In the genomic region with DNA sequence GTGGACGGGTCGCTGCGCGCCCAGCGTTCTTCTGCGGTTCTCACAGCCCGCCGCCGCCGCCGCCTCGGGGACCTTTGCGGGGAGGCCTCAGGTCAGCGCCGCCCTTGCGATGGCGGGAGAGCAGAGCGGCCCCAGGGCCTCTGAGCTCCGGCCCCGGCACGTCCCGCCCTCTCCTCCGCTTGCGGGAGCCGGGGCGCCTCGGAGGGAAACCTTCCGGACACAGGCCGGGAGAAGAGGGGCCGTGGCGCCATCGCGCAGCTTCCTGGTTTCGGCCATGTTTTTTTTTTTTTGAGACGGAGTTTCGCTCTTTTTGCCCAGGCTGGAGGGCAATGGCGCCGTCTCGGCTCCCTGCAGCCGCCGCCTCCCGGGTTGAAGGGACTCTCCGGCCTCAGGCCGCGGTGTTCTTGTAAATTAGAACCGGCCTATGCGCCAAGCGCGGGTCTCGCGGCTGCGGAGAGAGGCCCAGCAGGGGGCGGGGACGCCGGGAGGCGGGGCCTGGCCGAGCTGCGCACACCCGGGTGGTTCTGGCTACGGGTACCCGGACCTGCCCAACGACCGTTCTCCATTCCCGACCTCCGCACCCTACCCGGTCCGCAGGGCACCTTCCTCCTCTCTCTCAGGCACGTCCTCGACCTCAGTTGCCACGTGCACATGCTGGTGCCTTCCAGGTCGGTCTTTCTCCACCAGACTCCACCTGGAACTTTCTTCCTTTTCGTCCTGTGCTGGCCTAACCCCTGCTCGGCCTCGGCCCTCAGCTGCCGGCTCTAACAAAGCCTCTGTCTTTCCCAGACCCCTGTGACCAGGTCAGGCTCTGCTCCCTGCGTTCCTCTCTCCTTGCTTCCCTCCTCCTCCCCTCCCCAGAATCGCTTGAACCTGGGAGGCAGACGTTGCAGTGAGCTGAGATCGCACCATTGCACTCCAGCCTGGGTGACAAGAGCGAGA, we compare ENCODE assay signal across 1 cellular context.
TF ChIP-seq lines count a peak whose summit lies in the region.

No MANE protein-coding gene starts in this region.

TF ChIP-seq in K562, 482 proteins besides CTCF, POLR2A, EP300 and RAD21 (continued from another document):
- TF ChIP-seq, protein P1, sequence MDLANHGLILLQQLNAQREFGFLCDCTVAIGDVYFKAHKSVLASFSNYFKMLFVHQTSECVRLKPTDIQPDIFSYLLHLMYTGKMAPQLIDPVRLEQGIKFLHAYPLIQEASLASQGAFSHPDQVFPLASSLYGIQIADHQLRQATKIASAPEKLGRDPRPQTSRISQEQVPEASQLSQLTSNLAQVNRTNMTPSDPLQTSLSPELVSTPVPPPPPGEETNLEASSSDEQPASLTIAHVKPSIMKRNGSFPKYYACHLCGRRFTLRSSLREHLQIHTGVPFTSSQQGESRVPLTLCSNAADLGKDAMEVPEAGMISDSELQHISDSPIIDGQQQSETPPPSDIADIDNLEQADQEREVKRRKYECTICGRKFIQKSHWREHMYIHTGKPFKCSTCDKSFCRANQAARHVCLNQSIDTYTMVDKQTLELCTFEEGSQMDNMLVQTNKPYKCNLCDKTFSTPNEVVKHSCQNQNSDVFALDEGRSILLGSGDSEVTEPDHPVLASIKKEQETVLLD (IDR thresholded peaks at IDR 0.05) = no peak
- TF ChIP-seq PHTF2 (CRISPR knock-in tag; IDR thresholded peaks at IDR 0.05) (no peak), CSDE1 (IDR thresholded peaks at IDR 0.05) (no peak), ZNF431 (CRISPR knock-in tag; IDR thresholded peaks at IDR 0.05) (0 out of 2 replicates have a peak, but pooled peaks have one; percentile 43), ELF1 (tag; IDR thresholded peaks at IDR 0.05) (peak; percentile 89), MTA3 (IDR thresholded peaks at IDR 0.05; ENCODE audit: borderline replicate concordance) (peak; percentile 61; the same call in 1 of the 2 replicates), ZNF324 (CRISPR knock-in tag; IDR thresholded peaks at IDR 0.05) (no peak), TGIF2 (CRISPR knock-in tag; IDR thresholded peaks at IDR 0.05) (peak; percentile 90)
- TF ChIP-seq, protein P2, sequence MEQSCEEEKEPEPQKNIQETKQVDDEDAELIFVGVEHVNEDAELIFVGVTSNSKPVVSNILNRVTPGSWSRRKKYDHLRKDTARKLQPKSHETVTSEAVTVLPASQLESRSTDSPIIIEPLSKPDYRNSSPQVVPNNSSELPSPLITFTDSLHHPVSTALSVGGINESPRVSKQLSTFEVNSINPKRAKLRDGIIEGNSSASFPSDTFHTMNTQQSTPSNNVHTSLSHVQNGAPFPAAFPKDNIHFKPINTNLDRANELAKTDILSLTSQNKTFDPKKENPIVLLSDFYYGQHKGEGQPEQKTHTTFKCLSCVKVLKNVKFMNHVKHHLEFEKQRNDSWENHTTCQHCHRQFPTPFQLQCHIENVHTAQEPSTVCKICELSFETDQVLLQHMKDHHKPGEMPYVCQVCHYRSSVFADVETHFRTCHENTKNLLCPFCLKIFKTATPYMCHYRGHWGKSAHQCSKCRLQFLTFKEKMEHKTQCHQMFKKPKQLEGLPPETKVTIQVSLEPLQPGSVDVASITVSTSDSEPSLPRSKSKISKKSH (CRISPR knock-in tag; IDR thresholded peaks at IDR 0.05) = no peak
- TF ChIP-seq, protein P3, sequence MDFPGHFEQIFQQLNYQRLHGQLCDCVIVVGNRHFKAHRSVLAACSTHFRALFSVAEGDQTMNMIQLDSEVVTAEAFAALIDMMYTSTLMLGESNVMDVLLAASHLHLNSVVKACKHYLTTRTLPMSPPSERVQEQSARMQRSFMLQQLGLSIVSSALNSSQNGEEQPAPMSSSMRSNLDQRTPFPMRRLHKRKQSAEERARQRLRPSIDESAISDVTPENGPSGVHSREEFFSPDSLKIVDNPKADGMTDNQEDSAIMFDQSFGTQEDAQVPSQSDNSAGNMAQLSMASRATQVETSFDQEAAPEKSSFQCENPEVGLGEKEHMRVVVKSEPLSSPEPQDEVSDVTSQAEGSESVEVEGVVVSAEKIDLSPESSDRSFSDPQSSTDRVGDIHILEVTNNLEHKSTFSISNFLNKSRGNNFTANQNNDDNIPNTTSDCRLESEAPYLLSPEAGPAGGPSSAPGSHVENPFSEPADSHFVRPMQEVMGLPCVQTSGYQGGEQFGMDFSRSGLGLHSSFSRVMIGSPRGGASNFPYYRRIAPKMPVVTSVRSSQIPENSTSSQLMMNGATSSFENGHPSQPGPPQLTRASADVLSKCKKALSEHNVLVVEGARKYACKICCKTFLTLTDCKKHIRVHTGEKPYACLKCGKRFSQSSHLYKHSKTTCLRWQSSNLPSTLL (IDR thresholded peaks at IDR 0.05) = no peak
- TF ChIP-seq, protein P4, sequence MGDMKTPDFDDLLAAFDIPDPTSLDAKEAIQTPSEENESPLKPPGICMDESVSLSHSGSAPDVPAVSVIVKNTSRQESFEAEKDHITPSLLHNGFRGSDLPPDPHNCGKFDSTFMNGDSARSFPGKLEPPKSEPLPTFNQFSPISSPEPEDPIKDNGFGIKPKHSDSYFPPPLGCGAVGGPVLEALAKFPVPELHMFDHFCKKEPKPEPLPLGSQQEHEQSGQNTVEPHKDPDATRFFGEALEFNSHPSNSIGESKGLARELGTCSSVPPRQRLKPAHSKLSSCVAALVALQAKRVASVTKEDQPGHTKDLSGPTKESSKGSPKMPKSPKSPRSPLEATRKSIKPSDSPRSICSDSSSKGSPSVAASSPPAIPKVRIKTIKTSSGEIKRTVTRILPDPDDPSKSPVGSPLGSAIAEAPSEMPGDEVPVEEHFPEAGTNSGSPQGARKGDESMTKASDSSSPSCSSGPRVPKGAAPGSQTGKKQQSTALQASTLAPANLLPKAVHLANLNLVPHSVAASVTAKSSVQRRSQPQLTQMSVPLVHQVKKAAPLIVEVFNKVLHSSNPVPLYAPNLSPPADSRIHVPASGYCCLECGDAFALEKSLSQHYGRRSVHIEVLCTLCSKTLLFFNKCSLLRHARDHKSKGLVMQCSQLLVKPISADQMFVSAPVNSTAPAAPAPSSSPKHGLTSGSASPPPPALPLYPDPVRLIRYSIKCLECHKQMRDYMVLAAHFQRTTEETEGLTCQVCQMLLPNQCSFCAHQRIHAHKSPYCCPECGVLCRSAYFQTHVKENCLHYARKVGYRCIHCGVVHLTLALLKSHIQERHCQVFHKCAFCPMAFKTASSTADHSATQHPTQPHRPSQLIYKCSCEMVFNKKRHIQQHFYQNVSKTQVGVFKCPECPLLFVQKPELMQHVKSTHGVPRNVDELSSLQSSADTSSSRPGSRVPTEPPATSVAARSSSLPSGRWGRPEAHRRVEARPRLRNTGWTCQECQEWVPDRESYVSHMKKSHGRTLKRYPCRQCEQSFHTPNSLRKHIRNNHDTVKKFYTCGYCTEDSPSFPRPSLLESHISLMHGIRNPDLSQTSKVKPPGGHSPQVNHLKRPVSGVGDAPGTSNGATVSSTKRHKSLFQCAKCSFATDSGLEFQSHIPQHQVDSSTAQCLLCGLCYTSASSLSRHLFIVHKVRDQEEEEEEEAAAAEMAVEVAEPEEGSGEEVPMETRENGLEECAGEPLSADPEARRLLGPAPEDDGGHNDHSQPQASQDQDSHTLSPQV (IDR thresholded peaks at IDR 0.05) = peak; percentile 73
- TF ChIP-seq, protein P5, sequence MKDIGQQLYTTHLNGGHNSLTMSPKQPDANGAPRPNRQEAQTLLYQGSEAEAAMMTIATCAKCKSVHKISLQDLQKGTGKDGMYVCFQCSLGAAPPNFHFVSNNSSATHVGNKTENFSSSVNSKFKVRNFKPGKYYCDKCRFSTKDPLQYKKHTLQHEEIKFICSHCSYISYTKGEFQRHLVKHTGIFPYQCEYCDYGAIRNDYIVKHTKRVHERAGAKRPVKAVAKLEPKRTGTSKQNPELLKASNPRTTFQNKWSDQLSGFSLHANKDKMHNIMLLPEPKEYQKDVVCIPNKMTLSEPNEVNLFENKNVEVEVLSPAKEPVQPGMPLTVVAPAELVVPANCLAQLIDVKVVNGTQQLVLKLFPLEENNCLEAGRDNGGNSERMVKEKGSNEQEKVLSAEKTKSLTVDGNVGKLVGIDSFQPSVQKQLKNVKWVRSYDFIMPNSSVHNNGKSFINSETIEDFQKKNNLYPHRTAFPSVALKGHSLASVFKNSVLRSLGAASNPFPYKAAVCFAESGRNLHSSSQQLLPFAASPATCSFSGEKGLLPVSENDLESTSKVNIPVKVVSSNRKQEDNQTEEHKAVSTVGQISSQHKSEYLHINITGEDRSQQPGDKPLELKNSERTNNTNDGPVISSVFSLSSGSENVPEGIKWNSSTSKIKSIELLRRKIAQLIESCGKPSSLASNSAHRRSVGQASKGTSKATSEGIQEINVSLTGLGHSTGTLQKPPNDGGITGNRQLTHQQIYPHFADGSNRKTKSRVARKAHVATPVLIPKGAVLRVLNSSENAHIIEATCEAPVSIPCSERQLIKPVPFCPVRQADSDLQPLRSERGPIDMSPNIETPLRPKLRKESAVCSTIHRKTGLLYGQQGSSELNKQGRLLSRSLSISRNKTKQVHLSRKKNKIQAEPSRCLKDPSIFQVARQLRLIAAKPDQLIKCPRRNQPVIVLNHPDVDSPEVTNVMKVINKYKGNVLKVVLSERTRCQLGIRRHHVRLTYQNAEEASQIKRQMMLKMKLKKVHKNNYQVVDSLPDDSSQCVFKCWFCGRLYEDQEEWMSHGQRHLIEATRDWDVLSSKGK (CRISPR knock-in tag; IDR thresholded peaks at IDR 0.05) = no peak
